9 cellular contexts compared by ENCODE assay signal in the genomic region with DNA sequence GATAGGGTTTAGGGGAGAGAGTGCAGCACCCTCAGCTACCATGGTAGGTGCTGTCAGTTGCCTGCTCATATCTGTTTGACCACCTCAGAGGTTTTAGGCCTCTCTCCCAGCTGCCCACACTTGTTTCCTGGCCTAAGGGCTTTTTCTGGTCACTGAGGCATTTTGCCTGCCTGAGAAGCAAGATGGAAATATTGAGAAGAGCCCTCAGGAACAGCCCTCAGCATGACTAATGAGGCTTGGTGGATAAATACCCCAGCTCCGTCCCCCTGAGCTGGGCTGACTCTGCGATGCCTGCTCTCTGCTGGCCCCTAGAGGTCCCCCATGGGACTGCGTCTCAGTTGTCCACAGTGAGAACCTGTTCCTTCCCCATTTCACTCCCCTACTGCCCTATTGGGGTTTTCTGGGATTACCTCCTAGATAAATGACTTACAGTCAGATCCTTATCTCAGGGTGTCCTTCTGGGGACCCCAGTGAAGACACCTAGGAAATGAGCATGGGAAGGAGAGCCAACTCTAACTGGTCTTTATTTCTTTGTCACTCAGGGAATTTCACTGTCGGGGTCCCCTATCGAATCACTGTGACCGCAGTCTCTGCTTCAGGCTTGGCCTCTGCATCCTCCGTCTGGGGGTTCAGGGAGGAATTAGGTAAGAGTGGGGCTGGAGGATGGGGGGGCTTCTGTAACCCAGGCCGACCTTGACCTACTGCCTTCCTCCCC. TPM values are rescaled to one million over a fixed set of nuclear protein-coding genes. Genes with fewer than 3 reads are reported as not detected.
DNase-seq lines count a peak whose midpoint lies in the region; ATAC-seq, FAIRE-seq and TF ChIP-seq lines count a peak whose summit lies in the region.
"Had no signal": no experiment of that assay in that cellular context is flagged by ENCODE, and none has a peak within 500 bp of the region (broad histone marks: within the 10 kb centered on the region; RNA-seq: fewer than 3 reads in every experiment).

No MANE protein-coding gene starts in this region.

- H3K27ac Mint-ChIP-seq in activated naive CD4-positive, alpha-beta T cell treated with anti-CD3 and anti-CD28 coated beads, Interleukin-2, amount 10 ng/mL, durations not matched to agents 7 days and 5 days: peak overlapping the region; percentile 49

- no peaks in the 10 kb centered on the region for H3K4me1 ChIP-seq in right cardiac atrium (ENCODE audit: control insufficient read depth, insufficient read depth, low read length)
- H3K4me1 ChIP-seq: HAP-1 had no signal

- H3K4me3 Mint-ChIP-seq in activated naive CD4-positive, alpha-beta T cell treated with anti-CD3 and anti-CD28 coated beads, Interleukin-2, amount 10 ng/mL, durations not matched to agents 7 days and 5 days: no peak overlapping the region

- 82% methylated on average over 8 of the region's 8 CpGs for WGBS in right cardiac atrium

- H3K27ac ChIP-seq in AG04450 (ENCODE audit: low read depth, low read length): no peak overlapping the region
- H3K27ac ChIP-seq in right cardiac atrium (ENCODE audit: low read length): no peak overlapping the region

- DNase-seq in AG04450 (ENCODE audit: low read depth, low spot score): no peak
- peak; percentile 75 for DNase-seq in GM19239 (ENCODE audit: insufficient read length, low spot score)
- peak; percentile 80 for DNase-seq in activated naive CD4-positive, alpha-beta T cell treated with anti-CD3 and anti-CD28 coated beads, Interleukin-2, amount 10 ng/mL, durations not matched to agents 7 days and 5 days
- DNase-seq in right cardiac atrium: peak; percentile 46 to 82 (median 80)
- peak; percentile 76 to 79 for DNase-seq in stimulated activated CD4-positive, alpha-beta T cell treated with anti-CD3 and anti-CD28 coated beads, Interleukin-2, amount 100 ng/mL, for 48 hours
- DNase-seq in NCI-H2107 treated with DMSO at 0.1 percent for 48 hours (lab: John Stamatoyannopoulos, UW; ENCODE audit: unreplicated experiment): no peak

- TF ChIP-seq CTCF in AG04450 (IDR thresholded peaks at IDR 0.05; ENCODE audit: low read depth, low read length): peak; percentile 80

- H3K9me3 ChIP-seq in AG04450 (ENCODE audit: control insufficient read depth, insufficient read depth, low read length): peaks cover 9% of the 10 kb centered on the region
- no peaks in the 10 kb centered on the region for H3K9me3 ChIP-seq in right cardiac atrium (ENCODE audit: control insufficient read depth, low read length)
- H3K9me3 ChIP-seq: HAP-1 had no signal

- H3K27me3 Mint-ChIP-seq in activated naive CD4-positive, alpha-beta T cell treated with anti-CD3 and anti-CD28 coated beads, Interleukin-2, amount 10 ng/mL, durations not matched to agents 7 days and 5 days: no peaks in the 10 kb centered on the region

- intact Hi-C loops in right cardiac atrium (cut with DNase I): loop anchor here in 1 of 4 donors (10.0 kb wide), 1 partner anchor 164 kb away; no protein-coding TSS in a partner anchor

- H3K36me3 Mint-ChIP-seq in activated naive CD4-positive, alpha-beta T cell treated with anti-CD3 and anti-CD28 coated beads, Interleukin-2, amount 10 ng/mL, durations not matched to agents 7 days and 5 days: peaks cover 58% of the 10 kb centered on the region

- H3K9me3 Mint-ChIP-seq in activated naive CD4-positive, alpha-beta T cell treated with anti-CD3 and anti-CD28 coated beads, Interleukin-2, amount 10 ng/mL, durations not matched to agents 7 days and 5 days: no peaks in the 10 kb centered on the region

- CTCF ChIA-PET in AG04450 (lab: Charles Lee): interaction anchor here (0.5 to 1.3 kb wide), 8 partner anchors 10 to 127 kb away, joined by 3 to 13 read pairs (median 4); a partner anchor contains a TSS
- CTCF ChIA-PET in activated naive CD4-positive, alpha-beta T cell treated with anti-CD3 and anti-CD28 coated beads, Interleukin-2, amount 10 ng/mL, durations not matched to agents 7 days and 5 days (lab: Charles Lee): interaction anchor here (0.7 to 5.9 kb wide), 15 partner anchors 11 to 171 kb away, joined by 3 to 56 read pairs (median 3); a partner anchor contains a TSS

- FAIRE-seq in GM19239 (lab: Jason Lieb, UNC): peak; percentile 53

- ATAC-seq in SK-N-SH treated with all-trans-retinoic acid at 6 μM for 48 hours: peak; percentile 58; the same call in 2 of the 3 replicates
- peak; percentile 49 to 56 for ATAC-seq in right cardiac atrium
- no peak for ATAC-seq in HG03439 (IDR thresholded peaks at IDR 0.05; ENCODE audit: unreplicated experiment)

- no peak overlapping the region for H3K4me3 ChIP-seq in AG04450 (ENCODE audit: low read depth, low read length)
- H3K4me3 ChIP-seq in right cardiac atrium (ENCODE audit: low read length): no peak overlapping the region
- H3K4me3 ChIP-seq: HAP-1 had no signal

- POLR2A ChIA-PET in AG04450 (lab: Yijun Ruan, JAX): no interaction called here

- no peaks in the 10 kb centered on the region for H3K27me3 ChIP-seq in AG04450 (ENCODE audit: control insufficient read depth, insufficient read depth, low read length)
- H3K27me3 ChIP-seq in right cardiac atrium (ENCODE audit: control insufficient read depth, insufficient read depth): no peaks in the 10 kb centered on the region

- H3K4me1 Mint-ChIP-seq in activated naive CD4-positive, alpha-beta T cell treated with anti-CD3 and anti-CD28 coated beads, Interleukin-2, amount 10 ng/mL, durations not matched to agents 7 days and 5 days: no peaks in the 10 kb centered on the region

TF ChIP-seq in SK-N-SH treated with all-trans-retinoic acid at 6 μM for 48 hours, 23 proteins besides CTCF, POLR2A, EP300 and RAD21:
- TF ChIP-seq PPARA (CRISPR knock-in tag; IDR thresholded peaks at IDR 0.05; ENCODE audit: borderline replicate concordance) (no peak), ZNF565 (CRISPR knock-in tag; conservative IDR thresholded peaks at IDR 0.05; ENCODE audit: low read depth) (no peak), CSDC2 (CRISPR knock-in tag; IDR thresholded peaks at IDR 0.05) (no peak), ARNTL (CRISPR knock-in tag; IDR thresholded peaks at IDR 0.05; ENCODE audit: borderline replicate concordance, low read depth) (no peak), SNAI2 (CRISPR knock-in tag; IDR thresholded peaks at IDR 0.05) (no peak), ISL1 (CRISPR knock-in tag; IDR thresholded peaks at IDR 0.05) (no peak), BACH2 (CRISPR knock-in tag; IDR thresholded peaks at IDR 0.05; ENCODE audit: borderline replicate concordance) (no peak)
- TF ChIP-seq, protein P1, sequence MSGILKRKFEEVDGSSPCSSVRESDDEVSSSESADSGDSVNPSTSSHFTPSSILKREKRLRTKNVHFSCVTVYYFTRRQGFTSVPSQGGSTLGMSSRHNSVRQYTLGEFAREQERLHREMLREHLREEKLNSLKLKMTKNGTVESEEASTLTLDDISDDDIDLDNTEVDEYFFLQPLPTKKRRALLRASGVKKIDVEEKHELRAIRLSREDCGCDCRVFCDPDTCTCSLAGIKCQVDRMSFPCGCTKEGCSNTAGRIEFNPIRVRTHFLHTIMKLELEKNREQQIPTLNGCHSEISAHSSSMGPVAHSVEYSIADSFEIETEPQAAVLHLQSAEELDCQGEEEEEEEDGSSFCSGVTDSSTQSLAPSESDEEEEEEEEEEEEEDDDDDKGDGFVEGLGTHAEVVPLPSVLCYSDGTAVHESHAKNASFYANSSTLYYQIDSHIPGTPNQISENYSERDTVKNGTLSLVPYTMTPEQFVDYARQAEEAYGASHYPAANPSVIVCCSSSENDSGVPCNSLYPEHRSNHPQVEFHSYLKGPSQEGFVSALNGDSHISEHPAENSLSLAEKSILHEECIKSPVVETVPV (CRISPR knock-in tag; IDR thresholded peaks at IDR 0.05): no peak
TF ChIP-seq in SK-N-SH treated with all-trans-retinoic acid at 6 μM for 48 hours: peak in this region for 0.

RNA-seq across cellular contexts. Expression of a gene that starts 13.3 kb away (rescaled TPM):
- polyA plus RNA-seq in AG04450 (2011; rRNA removed) (0.43 and 0.51 TPM in 2 replicates), right cardiac atrium (0.45 TPM)
- polyA minus RNA-seq in AG04450 (2011; rRNA and poly(A)+ RNA removed): 0.22 and 0.41 TPM in 2 replicates
- under 1 TPM; 0.38 to 0.58 (median 0.48) TPM for total RNA-seq in right cardiac atrium

RNA-seq across cellular contexts. Expression of a gene that starts 17.0 kb away (rescaled TPM):
- polyA plus RNA-seq in AG04450 (2011; rRNA removed): 4.5 and 5.4 TPM in 2 replicates
- polyA minus RNA-seq in AG04450 (2011; rRNA and poly(A)+ RNA removed): 3.4 and 4.2 TPM in 2 replicates
- total RNA-seq in right cardiac atrium: 1 to 10 TPM; 3.3 to 4.7 (median 3.7) TPM
- 3.4 TPM for polyA plus RNA-seq in right cardiac atrium

RNA-seq across cellular contexts. Expression of a gene that starts 20.6 kb away (rescaled TPM):
- not detected in 2 replicates for polyA plus RNA-seq in AG04450 (2011; rRNA removed)
- polyA minus RNA-seq in AG04450 (2011; rRNA and poly(A)+ RNA removed): not detected in 2 replicates
- not detected for total RNA-seq in right cardiac atrium
- polyA plus RNA-seq in right cardiac atrium: not detected

RNA-seq across cellular contexts. Expression of a gene that starts 24.0 kb away (rescaled TPM):
- polyA plus RNA-seq in AG04450 (2011; rRNA removed): 0.27 and 0.56 TPM in 2 replicates
- not detected in 2 replicates for polyA minus RNA-seq in AG04450 (2011; rRNA and poly(A)+ RNA removed)
- 10 to 100 TPM in 1 of 4 donors, 1 to 10 TPM in 3; 6.4 to 10.3 (median 9.2) TPM for total RNA-seq in right cardiac atrium
- polyA plus RNA-seq in right cardiac atrium: 11.1 TPM

RNA-seq across cellular contexts. Expression of a gene that starts 37.0 kb away (rescaled TPM):
- polyA plus RNA-seq in AG04450 (2011; rRNA removed): not detected in 2 replicates
- polyA minus RNA-seq in AG04450 (2011; rRNA and poly(A)+ RNA removed): not detected in 2 replicates
- not detected for total RNA-seq in right cardiac atrium
- not detected for polyA plus RNA-seq in right cardiac atrium

Comparison
In these comparisons a context has a peak if more than half of its experiments do, and no peak if none do; other contexts are left out.
1. DNase-seq: peak in GM19239 (single experiment), activated naive CD4-positive, alpha-beta T cell treated with anti-CD3 and anti-CD28 coated beads, Interleukin-2, amount 10 ng/mL, durations not matched to agents 7 days and 5 days (single experiment), right cardiac atrium (3 of 3) and stimulated activated CD4-positive, alpha-beta T cell treated with anti-CD3 and anti-CD28 coated beads, Interleukin-2, amount 100 ng/mL, for 48 hours (2 of 2); none in AG04450 (single experiment) and NCI-H2107 treated with DMSO at 0.1 percent for 48 hours (single experiment).